12 cellular contexts compared by ENCODE assay signal in genomic region chr2:224545884-224546644, GRCh38. TPM values are rescaled to one million over a fixed set of nuclear protein-coding genes. Genes with fewer than 3 reads are reported as not detected.
DNase-seq lines count a peak whose midpoint lies in the region; ATAC-seq, FAIRE-seq and TF ChIP-seq lines count a peak whose summit lies in the region.
"Had no signal": no experiment of that assay in that cellular context is flagged by ENCODE, and none has a peak within 500 bp of the region (broad histone marks: within the 10 kb centered on the region; RNA-seq: fewer than 3 reads in every experiment).

No MANE protein-coding gene starts in this region.

- H3K4me1 Mint-ChIP-seq in central memory CD8-positive, alpha-beta T cell, result peaks cover 43% of the 10 kb centered on the region
- peaks cover 10% of the 10 kb centered on the region for H3K4me1 Mint-ChIP-seq in T-helper 2 cell treated with Interferon-gamma antibody and Interleukin-4, amounts not matched to agents 5 μg/mL and 100 μg/mL, for 36 hours (ENCODE audit: low read depth)

- peak overlapping the region; percentile 36 for H3K27ac ChIP-seq in skeletal muscle tissue (ENCODE audit: low read depth, low read length)
- no peak overlapping the region for H3K27ac ChIP-seq in pancreas
- H3K27ac ChIP-seq: lower lobe of right lung had no signal

- H3K36me3 ChIP-seq in skeletal muscle tissue (ENCODE audit: control insufficient read depth in 3 of 3, insufficient read depth in 3 of 3, low read length in 3 of 3) (peaks cover 3 to 5% (median 5%) of the 10 kb centered on the region in 3 donors), H7 (replicated peaks; ENCODE audit: control insufficient read depth, insufficient read depth, low read length) (no peaks in the 10 kb centered on the region), pancreas (no peaks in the 10 kb centered on the region)
- H3K36me3 ChIP-seq: lower lobe of right lung had no signal

- intact Hi-C loops in pancreas (cut with DNase I), result no loop called here

- H3K9me3 Mint-ChIP-seq in central memory CD8-positive, alpha-beta T cell, result no peaks in the 10 kb centered on the region
- H3K9me3 Mint-ChIP-seq in T-helper 2 cell treated with Interferon-gamma antibody and Interleukin-4, amounts not matched to agents 5 μg/mL and 100 μg/mL, for 36 hours, result no peaks in the 10 kb centered on the region
- H3K9me3 Mint-ChIP-seq: activated naive CD4-positive, alpha-beta T cell treated with anti-CD3 and anti-CD28 coated beads for 36 hours had no signal

- H3K9ac ChIP-seq in skeletal muscle tissue (ENCODE audit: low read depth in 1 of 3, low read length in 3 of 3), result no peak overlapping the region

- FAIRE-seq in pancreas (lab: Jason Lieb, UNC), result no peak
- FAIRE-seq: H1 had no signal

- no peaks in the 10 kb centered on the region for H3K27me3 Mint-ChIP-seq in central memory CD8-positive, alpha-beta T cell
- H3K27me3 Mint-ChIP-seq in T-helper 2 cell treated with Interferon-gamma antibody and Interleukin-4, amounts not matched to agents 5 μg/mL and 100 μg/mL, for 36 hours (ENCODE audit: low read depth), result no peaks in the 10 kb centered on the region

- ATAC-seq in GM18870 (IDR thresholded peaks at IDR 0.05; ENCODE audit: unreplicated experiment) (peak; percentile 75), HG03432 (IDR thresholded peaks at IDR 0.05; ENCODE audit: unreplicated experiment) (peak; percentile 70), pancreas (no peak)
- ATAC-seq in central memory CD8-positive, alpha-beta T cell (replicated peaks; ENCODE audit: extremely low read depth, poor library complexity, severe bottlenecking), result peak; percentile 19
- ATAC-seq: esophagus mucosa, lower lobe of right lung had no signal

- H3K4me1 ChIP-seq in skeletal muscle tissue (ENCODE audit: control insufficient read depth in 3 of 3, insufficient read depth in 3 of 3, low read length in 3 of 3) (peaks cover 6 to 17% (median 6%) of the 10 kb centered on the region in 3 donors), pancreas (peaks cover 6 to 10% (median 7%) of the 10 kb centered on the region in 3 donors)

- peaks cover 22% of the 10 kb centered on the region for H3K36me3 Mint-ChIP-seq in central memory CD8-positive, alpha-beta T cell (ENCODE audit: insufficient read depth)
- H3K36me3 Mint-ChIP-seq in T-helper 2 cell treated with Interferon-gamma antibody and Interleukin-4, amounts not matched to agents 5 μg/mL and 100 μg/mL, for 36 hours (ENCODE audit: low read depth), result peaks cover 44% of the 10 kb centered on the region

- no peak for DNase-seq in central memory CD8-positive, alpha-beta T cell (ENCODE audit: low spot score in 2 of 2)
- DNase-seq in H7 (no peak), pancreas (no peak)
- no peak for DNase-seq in T-helper 2 cell treated with Interferon-gamma antibody and Interleukin-4, amounts not matched to agents 5 μg/mL and 100 μg/mL, for 36 hours (ENCODE audit: low spot score)
- DNase-seq: activated naive CD4-positive, alpha-beta T cell treated with anti-CD3 and anti-CD28 coated beads for 36 hours; KBM-7; lower lobe of right lung had no signal

- H3K27me3 ChIP-seq in skeletal muscle tissue (ENCODE audit: control insufficient read depth in 3 of 3, insufficient read depth in 3 of 3, low read length in 3 of 3) (no peaks in the 10 kb centered on the region), H7 (ENCODE audit: control insufficient read depth, insufficient read depth, low read length) (no peaks in the 10 kb centered on the region), pancreas (no peaks in the 10 kb centered on the region)

- WGBS in pancreas, 2 donors, result 63 to 69% methylated on average over 6 of the region's 6 CpGs

- no peak for TF ChIP-seq CTCF in pancreas (IDR thresholded peaks at IDR 0.05)

- no peak overlapping the region for H3K27ac Mint-ChIP-seq in central memory CD8-positive, alpha-beta T cell (ENCODE audit: low read depth)
- no peak overlapping the region for H3K27ac Mint-ChIP-seq in T-helper 2 cell treated with Interferon-gamma antibody and Interleukin-4, amounts not matched to agents 5 μg/mL and 100 μg/mL, for 36 hours

- H3K4me3 ChIP-seq in skeletal muscle tissue (ENCODE audit: low read length in 3 of 3), result peak overlapping the region in 1 of 3 donors; percentile 17
- no peak overlapping the region for H3K4me3 ChIP-seq in H7 (ENCODE audit: insufficient read depth, low read depth, low read length)
- no peak overlapping the region for H3K4me3 ChIP-seq in pancreas
- H3K4me3 ChIP-seq: lower lobe of right lung had no signal

- peak overlapping the region; percentile 8 for H3K4me3 Mint-ChIP-seq in central memory CD8-positive, alpha-beta T cell
- no peak overlapping the region for H3K4me3 Mint-ChIP-seq in T-helper 2 cell treated with Interferon-gamma antibody and Interleukin-4, amounts not matched to agents 5 μg/mL and 100 μg/mL, for 36 hours
- H3K4me3 Mint-ChIP-seq: activated naive CD4-positive, alpha-beta T cell treated with anti-CD3 and anti-CD28 coated beads for 36 hours had no signal

- H3K9me3 ChIP-seq in skeletal muscle tissue (ENCODE audit: control insufficient read depth in 3 of 3, low read length in 3 of 3) (no peaks in the 10 kb centered on the region), pancreas (no peaks in the 10 kb centered on the region)
- H3K9me3 ChIP-seq: lower lobe of right lung had no signal

RNA-seq across cellular contexts. Expression of gene CUL3, which starts 39.1 kb away (rescaled TPM):
- total RNA-seq in skeletal muscle tissue, result 82.5 TPM
- total RNA-seq in H7 (2014; rRNA removed; shearing (Covaris generic)), result 46.7 and 60.7 TPM in 2 replicates
- total RNA-seq in pancreas, result 10 to 100 TPM; 32.2 to 41.6 (median 36.2) TPM
- 10 to 100 TPM; 39.7 to 49.5 TPM for polyA plus RNA-seq in pancreas

Comparison
In these comparisons a context has a peak if more than half of its experiments do, and no peak if none do; other contexts are left out.
1. ATAC-seq: peak in GM18870 (single experiment), HG03432 (single experiment) and central memory CD8-positive, alpha-beta T cell (single experiment); none in pancreas (0 of 4).